ENCODE assay signal across 30 cellular contexts in genomic region chr12:124560519-124560918, GRCh38. TPM values are rescaled to one million over a fixed set of nuclear protein-coding genes. Genes with fewer than 3 reads are reported as not detected.
DNase-seq lines count a peak whose midpoint lies in the region; ATAC-seq and TF ChIP-seq lines count a peak whose summit lies in the region.
"Had no signal": no experiment of that assay in that cellular context is flagged by ENCODE, and none has a peak within 500 bp of the region (broad histone marks: within the 10 kb centered on the region; RNA-seq: fewer than 3 reads in every experiment).

No MANE protein-coding gene starts in this region.

- peaks cover under 1% of the 10 kb centered on the region for H3K23me2 ChIP-seq in H9 (ENCODE audit: insufficient read length, low read depth, low read length, poor library complexity, severe bottlenecking)

- H3K27ac Mint-ChIP-seq in H9: peak overlapping the region in 1 of 3 experiments; percentile 35; a peak in 3 of 7 replicates
- H3K27ac Mint-ChIP-seq in stimulated activated memory B cell treated with anti-CD40 and anti-IgM and Interleukin-4, amounts not matched to agents 10 μg/mL and 1 μg/mL and 100 μg/mL, for 72 hours: peak overlapping the region; percentile 58
- H3K27ac Mint-ChIP-seq: activated CD8-positive, alpha-beta memory T cell treated with anti-CD3 and anti-CD28 coated beads, Interleukin-2, amount 10 ng/mL, durations not matched to agents 7 days and 5 days; neural progenitor cell had no signal

- intact Hi-C loops in Panc1 (cut with micrococcal nuclease; ENCODE audit: unreplicated experiment) (loop anchor here (10.0 kb wide), 3 partner anchors 164 to 204 kb away; no protein-coding TSS in a partner anchor), A673 (cut with micrococcal nuclease; ENCODE audit: unreplicated experiment) (no loop called here), sciatic nerve (cut with DNase I) (loop anchor here (10.0 kb wide), 1 partner anchor 46 kb away; no protein-coding TSS in a partner anchor)

- H4K8ac ChIP-seq in H9 (replicated peaks; ENCODE audit: insufficient read length, low read depth, low read length): no peak overlapping the region

- ATAC-seq in Panc1: no peak
- ATAC-seq in stimulated activated memory B cell treated with anti-CD40 and anti-IgM and Interleukin-4, amounts not matched to agents 10 μg/mL and 1 μg/mL and 100 μg/mL, for 72 hours: no peak
- ATAC-seq in sciatic nerve: no peak
- ATAC-seq: activated CD8-positive, alpha-beta memory T cell treated with anti-CD3 and anti-CD28 coated beads, Interleukin-2, amount 10 ng/mL, durations not matched to agents 7 days and 5 days; activated T-cell treated with anti-CD3 and anti-CD28 coated beads, Interleukin-2, amount 50 U/mL, for 4 hours; right cardiac atrium had no signal

- BruUV-seq in Panc1 (replicated peaks; lab: Mats Ljungman, UMichigan): no TSS peak
- no TSS peak for BruUV-seq in A673 (replicated peaks; lab: Mats Ljungman, UMichigan)

- H3K27me3 ChIP-seq in H9 (ENCODE audit: insufficient read depth, low read length) (no peaks in the 10 kb centered on the region), Panc1 (ENCODE audit: control insufficient read depth, insufficient read depth, low read length) (no peaks in the 10 kb centered on the region), iPS-20b (ENCODE audit: insufficient read depth, low read length) (no peaks in the 10 kb centered on the region), A673 (replicated peaks; ENCODE audit: insufficient read depth, low read depth, low read length, poor library complexity) (no peaks in the 10 kb centered on the region)
- H3K27me3 ChIP-seq: ascending aorta, BLaER1, cardiac muscle cell, colonic mucosa, neural progenitor cell, SJSA1, tibial artery had no signal

- H2BK120ac ChIP-seq in H9 (ENCODE audit: low read depth, low read length, poor library complexity, severe bottlenecking): no peak overlapping the region

- H3K4me2 ChIP-seq in H9 (ENCODE audit: insufficient read depth, insufficient read length, low read length): peak overlapping the region; percentile 11
- H3K4me2 ChIP-seq: neural progenitor cell had no signal

- H3K4me3 ChIP-seq in Panc1 (ENCODE audit: low read depth in 2 of 2, low read length in 2 of 2) (no peak overlapping the region), iPS-20b (ENCODE audit: low read length) (peak overlapping the region; percentile 34; the same call in 1 of the 2 replicates), A673 (ENCODE audit: low read depth, low read length, poor library complexity, severe bottlenecking) (no peak overlapping the region)
- H3K4me3 ChIP-seq: ascending aorta, BLaER1, cardiac muscle cell, colonic mucosa, left ventricle myocardium inferior, neural progenitor cell, SJSA1, tibial artery had no signal

- DNase-seq in H9 (no peak), Panc1 (ENCODE audit: low read depth, low spot score) (no peak), A673 (ENCODE audit: low spot score) (no peak), NCI-H774 (lab: John Stamatoyannopoulos, UW) (no peak), sciatic nerve (ENCODE audit: low spot score) (no peak)
- DNase-seq: activated CD4-positive, CD25-positive, alpha-beta regulatory T cell; activated CD8-positive, alpha-beta memory T cell treated with anti-CD3 and anti-CD28 coated beads, Interleukin-2, amount 10 ng/mL, durations not matched to agents 7 days and 5 days; activated T-cell treated with anti-CD3 and anti-CD28 coated beads, Interleukin-2, amount 50 U/mL, for 4 hours; colonic mucosa; DMS79; effector memory CD4-positive, alpha-beta T cell; head of caudate nucleus; islet precursor cell; left ventricle myocardium inferior; mesenchymal stem cell; NCI-H146; NCI-H446; RPMI8226; stimulated activated CD4-positive, alpha-beta T cell treated with anti-CD3 and anti-CD28 coated beads, Interleukin-12 subunit alpha, Interleukin-12 subunit beta, amount 100 ng/mL, for 4 hours; stimulated activated CD4-positive, alpha-beta T cell treated with anti-CD3 and anti-CD28 coated beads, Interleukin-2, amount 100 ng/mL, for 48 hours; tibial artery had no signal

- no peak overlapping the region for H2AK5ac ChIP-seq in H9 (ENCODE audit: insufficient read length, low read length)

- H3K9ac ChIP-seq in H9 (ENCODE audit: extremely low read depth, insufficient read length, low read length): no peak overlapping the region
- peak overlapping the region; percentile 36; the same call in 1 of the 2 replicates for H3K9ac ChIP-seq in iPS-20b (ENCODE audit: low read depth, low read length)
- H3K9ac ChIP-seq: BLaER1, neural progenitor cell had no signal

- H3K23ac ChIP-seq in H9 (ENCODE audit: insufficient read length, low read depth, low read length): no peak overlapping the region

- H3K79me2 ChIP-seq in H9 (ENCODE audit: insufficient read depth, low read length): peaks cover 82% of the 10 kb centered on the region; the same call in 1 of the 2 replicates

- no peak overlapping the region for H3T11ph ChIP-seq in H9 (ENCODE audit: low read length)

- H3K36me3 Mint-ChIP-seq in H9 (ENCODE audit: insufficient read depth in 1 of 3, low read depth in 3 of 3): peaks cover 6 to 12% (median 9%) of the 10 kb centered on the region in 3 experiments; a peak in 6 of 7 replicates
- peaks cover 10% of the 10 kb centered on the region for H3K36me3 Mint-ChIP-seq in stimulated activated memory B cell treated with anti-CD40 and anti-IgM and Interleukin-4, amounts not matched to agents 10 μg/mL and 1 μg/mL and 100 μg/mL, for 72 hours
- H3K36me3 Mint-ChIP-seq: activated CD8-positive, alpha-beta memory T cell treated with anti-CD3 and anti-CD28 coated beads, Interleukin-2, amount 10 ng/mL, durations not matched to agents 7 days and 5 days; neural progenitor cell had no signal

- H4K20me1 ChIP-seq in H9 (ENCODE audit: control insufficient read depth, insufficient read depth, insufficient read length): no peaks in the 10 kb centered on the region

- no peak overlapping the region for H3K56ac ChIP-seq in H9 (ENCODE audit: insufficient read length, low read depth, low read length)

- H3K27me3 Mint-ChIP-seq in H9 (ENCODE audit: low read depth): no peaks in the 10 kb centered on the region
- H3K27me3 Mint-ChIP-seq in stimulated activated memory B cell treated with anti-CD40 and anti-IgM and Interleukin-4, amounts not matched to agents 10 μg/mL and 1 μg/mL and 100 μg/mL, for 72 hours: no peaks in the 10 kb centered on the region
- H3K27me3 Mint-ChIP-seq: activated CD8-positive, alpha-beta memory T cell treated with anti-CD3 and anti-CD28 coated beads, Interleukin-2, amount 10 ng/mL, durations not matched to agents 7 days and 5 days had no signal

- H2AFZ ChIP-seq in H9 (ENCODE audit: low read length): no peak overlapping the region
- H2AFZ ChIP-seq: neural progenitor cell had no signal

- no peak overlapping the region for H2BK5ac ChIP-seq in H9 (ENCODE audit: insufficient read length, low read length)

- H3K9me3 ChIP-seq in H9 (ENCODE audit: control insufficient read depth, low read depth, low read length): no peaks in the 10 kb centered on the region
- H3K9me3 ChIP-seq in Panc1 (ENCODE audit: control insufficient read depth, insufficient read depth, low read depth, low read length): no peaks in the 10 kb centered on the region
- H3K9me3 ChIP-seq in iPS-20b (ENCODE audit: insufficient read depth, low read depth, low read length): no peaks in the 10 kb centered on the region
- H3K9me3 ChIP-seq in A673 (ENCODE audit: low read depth, low read length, poor library complexity, severe bottlenecking): no peaks in the 10 kb centered on the region
- H3K9me3 ChIP-seq: ascending aorta, BLaER1, colonic mucosa, SJSA1, tibial artery had no signal

- in situ Hi-C loops in Panc1 (cut with HindIII; ENCODE audit: low pct_unique_long_range_greater_than_20kb, low sequenced_read_pairs): no loop called here

- H2BK15ac ChIP-seq in H9 (ENCODE audit: low read depth, low read length): no peak overlapping the region

- CTCF ChIA-PET in Panc1 (lab: Charles Lee) (no interaction called here), A673 (lab: Charles Lee) (interaction anchor here (0.5 to 0.6 kb wide), 2 partner anchors 41 to 150 kb away, joined by 4 read pairs; no protein-coding TSS in a partner anchor)

- peaks cover 8% of the 10 kb centered on the region for H3K79me1 ChIP-seq in H9 (ENCODE audit: insufficient read depth, low read depth, low read length, poor library complexity, severe bottlenecking)

- no peak overlapping the region for H4K91ac ChIP-seq in H9 (ENCODE audit: insufficient read length, low read depth, low read length)

- no peak overlapping the region for H2BK20ac ChIP-seq in H9 (ENCODE audit: low read depth, low read length, poor library complexity, severe bottlenecking)

- no peaks in the 10 kb centered on the region for H3K9me3 Mint-ChIP-seq in H9
- H3K9me3 Mint-ChIP-seq in stimulated activated memory B cell treated with anti-CD40 and anti-IgM and Interleukin-4, amounts not matched to agents 10 μg/mL and 1 μg/mL and 100 μg/mL, for 72 hours: no peaks in the 10 kb centered on the region
- H3K9me3 Mint-ChIP-seq: activated T-cell treated with anti-CD3 and anti-CD28 coated beads, Interleukin-2, amount 50 U/mL, for 4 hours; neural progenitor cell had no signal

- no peak overlapping the region for H4K5ac ChIP-seq in H9 (ENCODE audit: insufficient read length, low read depth, low read length)

- H3K4me1 ChIP-seq in H9 (ENCODE audit: insufficient read depth, low read length) (peaks cover 14% of the 10 kb centered on the region; the same call in 1 of the 2 replicates), Panc1 (ENCODE audit: control insufficient read depth, insufficient read depth, low read length) (peaks cover 83% of the 10 kb centered on the region), iPS-20b (ENCODE audit: insufficient read depth, low read length) (peaks cover 48% of the 10 kb centered on the region), A673 (ENCODE audit: insufficient read depth, low read length, poor library complexity, severe bottlenecking) (peaks cover 51% of the 10 kb centered on the region)
- H3K4me1 ChIP-seq: colonic mucosa had no signal

- H3K36me3 ChIP-seq in Panc1 (ENCODE audit: control insufficient read depth, insufficient read depth, low read length) (no peaks in the 10 kb centered on the region), iPS-20b (ENCODE audit: insufficient read depth, low read depth, low read length) (no peaks in the 10 kb centered on the region), A673 (ENCODE audit: insufficient read depth, low read length, poor library complexity, severe bottlenecking) (no peaks in the 10 kb centered on the region)
- H3K36me3 ChIP-seq: ascending aorta, cardiac muscle cell, colonic mucosa, left ventricle myocardium inferior, neural progenitor cell, tibial artery had no signal

- no peak overlapping the region for H3K18ac ChIP-seq in H9 (ENCODE audit: insufficient read length, low read depth, low read length)

- H3K4me1 Mint-ChIP-seq in H9: peaks cover 62 to 80% of the 10 kb centered on the region in 2 experiments
- peaks cover 82% of the 10 kb centered on the region for H3K4me1 Mint-ChIP-seq in stimulated activated memory B cell treated with anti-CD40 and anti-IgM and Interleukin-4, amounts not matched to agents 10 μg/mL and 1 μg/mL and 100 μg/mL, for 72 hours

- H3K27ac ChIP-seq in H9 (ENCODE audit: insufficient read length, low read depth, low read length) (no peak overlapping the region), Panc1 (ENCODE audit: low read length) (peak overlapping the region; percentile 57), iPS-20b (ENCODE audit: low read length) (no peak overlapping the region), A673 (ENCODE audit: low read depth, low read length, poor library complexity, severe bottlenecking) (no peak overlapping the region)
- H3K27ac ChIP-seq: ascending aorta, BLaER1, colonic mucosa, epithelial cell of prostate, neural progenitor cell, SJSA1, tibial artery had no signal

- peak overlapping the region; percentile 5 to 18; a peak in 3 of 5 replicates for H3K4me3 Mint-ChIP-seq in H9
- H3K4me3 Mint-ChIP-seq in stimulated activated memory B cell treated with anti-CD40 and anti-IgM and Interleukin-4, amounts not matched to agents 10 μg/mL and 1 μg/mL and 100 μg/mL, for 72 hours: no peak overlapping the region
- H3K4me3 Mint-ChIP-seq: activated CD8-positive, alpha-beta memory T cell treated with anti-CD3 and anti-CD28 coated beads, Interleukin-2, amount 10 ng/mL, durations not matched to agents 7 days and 5 days; activated T-cell treated with anti-CD3 and anti-CD28 coated beads, Interleukin-2, amount 50 U/mL, for 4 hours; neural progenitor cell had no signal

- no CpG with 5 or more reads among the region's 15 CpGs for WGBS in H9 (ENCODE audit: extremely low coverage, insufficient read length, low lambda C conversion rate)

- H2BK12ac ChIP-seq in H9 (ENCODE audit: insufficient read length, low read depth, low read length): no peak overlapping the region

- no peak overlapping the region for H3K4ac ChIP-seq in H9 (ENCODE audit: low read depth, low read length)

- no peak overlapping the region for H3K14ac ChIP-seq in H9 (ENCODE audit: insufficient read depth, low read length)

- TF ChIP-seq CTCF in H9 (conservative IDR thresholded peaks at IDR 0.05): no peak
- TF ChIP-seq CTCF in Panc1 (IDR thresholded peaks at IDR 0.05): no peak
- TF ChIP-seq CTCF in A673 (conservative IDR thresholded peaks at IDR 0.05; ENCODE audit: low read depth, low read length): no peak

- POLR2A ChIA-PET in Panc1 (lab: Charles Lee) (no interaction called here), A673 (lab: Charles Lee; ENCODE audit: low non-redundant PET) (no interaction called here)

RNA-seq across cellular contexts. Expression of gene NCOR2, which starts 6.9 kb away (rescaled TPM):
- total RNA-seq in H9 (2021) (220 and 226 TPM in 2 replicates), Panc1 (2021; ENCODE audit: unreplicated experiment) (461 TPM), A673 (2021) (227 and 276 TPM in 2 replicates), sciatic nerve (345 TPM)
- polyA plus RNA-seq in Panc1 (2012; ENCODE audit: insufficient read length): 441 TPM
